In the genomic region with DNA sequence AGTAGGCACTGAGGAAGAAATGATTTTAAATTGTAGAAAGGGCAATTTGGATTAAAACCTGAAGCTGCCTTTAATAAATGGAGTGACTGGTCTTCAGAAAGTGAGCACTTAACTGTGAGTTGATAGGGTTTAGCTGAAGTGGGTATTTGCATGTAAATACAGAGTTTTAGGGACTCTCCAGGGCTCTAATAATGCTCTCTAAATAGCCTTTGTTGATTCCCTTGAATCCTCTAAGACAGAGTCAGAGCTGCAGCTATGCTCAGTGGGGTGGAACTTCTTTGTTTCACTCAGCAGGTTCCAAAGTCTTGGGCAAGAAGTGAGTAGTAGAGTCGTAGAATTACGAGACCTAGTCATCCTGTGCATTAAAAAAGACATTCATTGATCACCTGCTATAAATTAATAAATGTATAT, we compare ENCODE assay signal across 12 cellular contexts. TPM values are rescaled to one million over a fixed set of nuclear protein-coding genes. Genes with fewer than 3 reads are reported as not detected.
DNase-seq lines count a peak whose midpoint lies in the region; ATAC-seq, FAIRE-seq and TF ChIP-seq lines count a peak whose summit lies in the region.
"Had no signal": no experiment of that assay in that cellular context is flagged by ENCODE, and none has a peak within 500 bp of the region (broad histone marks: within the 10 kb centered on the region; RNA-seq: fewer than 3 reads in every experiment).

No MANE protein-coding gene starts in this region.

- no peaks in the 10 kb centered on the region for H3K36me3 Mint-ChIP-seq in neural progenitor cell

- TF ChIP-seq POLR2A in H54 (IDR thresholded peaks at IDR 0.05; ENCODE audit: low read depth, low read length) = no peak

- DNase-seq in neural progenitor cell (ENCODE audit: low spot score) = peak; percentile 88
- DNase-seq in frontal cortex (ENCODE audit: low spot score in 2 of 2) = no peak
- no peak for DNase-seq in H54 (ENCODE audit: insufficient read length, low spot score)
- no peak for DNase-seq in DMS153 (lab: John Stamatoyannopoulos, UW)
- DNase-seq in activated CD4-positive, CD25-positive, alpha-beta regulatory T cell treated with anti-CD3 and anti-CD28 coated beads, Interleukin-2, amount 50 U/mL, for 72 hours = no peak
- DNase-seq: activated naive CD4-positive, alpha-beta T cell; IMR-90; NCI-H774 had no signal

- no peak overlapping the region for H2AFZ ChIP-seq in neural progenitor cell (replicated peaks)

- H3K4me2 ChIP-seq in neural progenitor cell = peak overlapping the region; percentile 63

- H3K4me1 Mint-ChIP-seq in neural progenitor cell = peaks cover 55% of the 10 kb centered on the region

- no peaks in the 10 kb centered on the region for H3K79me2 ChIP-seq in neural progenitor cell (ENCODE audit: low read depth)

- no peaks in the 10 kb centered on the region for H3K9me3 Mint-ChIP-seq in neural progenitor cell

- no peaks in the 10 kb centered on the region for H3K9me3 ChIP-seq in neural progenitor cell (ENCODE audit: low read depth)

- TF ChIP-seq CTCF in neural progenitor cell (IDR thresholded peaks at IDR 0.05) = no peak

- H3K36me3 ChIP-seq in neural progenitor cell = no peaks in the 10 kb centered on the region

- peaks cover 97% of the 10 kb centered on the region for H3K27me3 ChIP-seq in neural progenitor cell

- H3K27me3 Mint-ChIP-seq in neural progenitor cell (ENCODE audit: insufficient read depth, low read depth) = peaks cover 18% of the 10 kb centered on the region

- no peak for FAIRE-seq in frontal cortex (lab: Jason Lieb, UNC)
- no peak for FAIRE-seq in H54 (lab: Jason Lieb, UNC)
- FAIRE-seq: islet of Langerhans had no signal

- peaks cover 13% of the 10 kb centered on the region for H3F3A ChIP-seq in neural progenitor cell (ENCODE audit: low read depth)

- peak; percentile 94 for ATAC-seq in GM19043 (IDR thresholded peaks at IDR 0.05; ENCODE audit: low read depth, unreplicated experiment)
- ATAC-seq in HG02588 (IDR thresholded peaks at IDR 0.05; ENCODE audit: unreplicated experiment) = peak; percentile 95
- peak; percentile 94 for ATAC-seq in HG03457 (IDR thresholded peaks at IDR 0.05; ENCODE audit: unreplicated experiment)

- no peak overlapping the region for H3K4me3 ChIP-seq in neural progenitor cell

- H3K27ac Mint-ChIP-seq in neural progenitor cell = no peak overlapping the region

- peaks cover 34% of the 10 kb centered on the region for H3K4me1 ChIP-seq in neural progenitor cell

- H4K20me1 ChIP-seq in neural progenitor cell (ENCODE audit: low read depth) = peaks cover 24% of the 10 kb centered on the region

- H3K27ac ChIP-seq in neural progenitor cell = no peak overlapping the region

- no peak overlapping the region for H3K9ac ChIP-seq in neural progenitor cell

- peak overlapping the region; percentile 24 for H3K4me3 Mint-ChIP-seq in neural progenitor cell

RNA-seq across cellular contexts. Expression of gene GLRA1, which starts 21.4 kb away (rescaled TPM):
- not detected in 2 replicates for total RNA-seq in neural progenitor cell (ENCODE audit: low replicate concordance)
- total RNA-seq in frontal cortex = under 0.01 TPM
- total RNA-seq: IMR-90 had no signal
